ENCODE assay signal across 11 cellular contexts in the genomic region with DNA sequence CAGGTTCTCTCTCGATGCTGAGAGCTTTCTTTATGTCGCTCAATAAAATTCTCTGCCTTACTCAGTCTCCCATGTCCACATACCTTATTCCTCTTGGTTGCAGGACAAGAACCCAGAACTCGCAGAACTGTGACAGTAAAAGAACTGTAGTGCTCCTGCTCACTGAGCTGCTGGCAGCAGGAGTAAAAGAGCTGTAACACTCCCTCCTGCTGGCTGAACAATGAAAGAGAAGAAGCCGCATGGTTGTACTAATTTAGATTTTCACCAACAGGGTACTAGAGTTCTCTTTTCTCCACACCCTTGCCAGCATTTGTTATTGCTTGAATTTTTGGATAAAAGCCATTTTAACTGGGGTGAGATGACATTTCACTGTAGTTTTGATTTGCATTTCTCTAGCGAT.
DNase-seq lines count a peak whose midpoint lies in the region; ATAC-seq and TF ChIP-seq lines count a peak whose summit lies in the region.
"Had no signal": no experiment of that assay in that cellular context is flagged by ENCODE, and none has a peak within 500 bp of the region (broad histone marks: within the 10 kb centered on the region; RNA-seq: fewer than 3 reads in every experiment).

No MANE protein-coding gene starts in this region.

- DNase-seq in A673 (ENCODE audit: low spot score) = peak; percentile 50
- DNase-seq in Panc1 (ENCODE audit: low read depth, low spot score) = no peak
- DNase-seq in fibroblast of villous mesenchyme (ENCODE audit: low read depth) = peak; percentile 59
- DNase-seq in stimulated activated naive CD8-positive, alpha-beta T cell treated with anti-CD3 and anti-CD28 coated beads, Interleukin-15, Interleukin-2, amounts not matched to agents 100 U/mL and 50 U/mL, for 24 hours = no peak
- no peak for DNase-seq in activated T-cell treated with anti-CD3 and anti-CD28 coated beads, Interleukin-2, amount 50 U/mL, for 4 hours
- DNase-seq in stimulated activated CD4-positive, alpha-beta T cell treated with anti-CD3 and anti-CD28 coated beads, Interleukin-2, amount 100 ng/mL, for 24 hours = no peak
- DNase-seq in activated T-helper 1 cell treated with anti-CD3 and anti-CD28 coated beads, Interleukin-12 subunit alpha, Interleukin-12 subunit beta, Interleukin-2, Interleukin-4 antibody, amounts not matched to agents 30 ng/mL and 10 ng/mL and 1 ng/mL, durations not matched to agents 14 hours and 24 hours and 36 hours (ENCODE audit: low spot score) = no peak
- DNase-seq: psoas muscle had no signal

- peak; percentile 56 for TF ChIP-seq CTCF in A673 (conservative IDR thresholded peaks at IDR 0.05; ENCODE audit: low read depth, low read length)
- peak; percentile 18 for TF ChIP-seq CTCF in Panc1 (IDR thresholded peaks at IDR 0.05)
- peak; percentile 72 for TF ChIP-seq CTCF in fibroblast of villous mesenchyme (IDR thresholded peaks at IDR 0.05; ENCODE audit: insufficient read depth, low read depth, low read length)

- no peaks in the 10 kb centered on the region for H3K36me3 Mint-ChIP-seq in activated T-cell treated with anti-CD3 and anti-CD28 coated beads, Interleukin-2, amount 50 U/mL, for 4 hours (ENCODE audit: insufficient read depth)
- no peaks in the 10 kb centered on the region for H3K36me3 Mint-ChIP-seq in activated T-helper 1 cell treated with anti-CD3 and anti-CD28 coated beads, Interleukin-12 subunit alpha, Interleukin-12 subunit beta, Interleukin-2, Interleukin-4 antibody, amounts not matched to agents 30 ng/mL and 10 ng/mL and 1 ng/mL, durations not matched to agents 14 hours and 24 hours and 36 hours (ENCODE audit: low read depth)

- no peaks in the 10 kb centered on the region for H3K4me1 ChIP-seq in A673 (ENCODE audit: insufficient read depth, low read length, poor library complexity, severe bottlenecking)
- H3K4me1 ChIP-seq in Panc1 (ENCODE audit: control insufficient read depth, insufficient read depth, low read length) = no peaks in the 10 kb centered on the region
- H3K4me1 ChIP-seq: psoas muscle had no signal

- BruUV-seq in A673 (replicated peaks; lab: Mats Ljungman, UMichigan) (no TSS peak), Panc1 (replicated peaks; lab: Mats Ljungman, UMichigan) (no TSS peak)

- no peak overlapping the region for H3K27ac Mint-ChIP-seq in activated T-helper 1 cell treated with anti-CD3 and anti-CD28 coated beads, Interleukin-12 subunit alpha, Interleukin-12 subunit beta, Interleukin-2, Interleukin-4 antibody, amounts not matched to agents 30 ng/mL and 10 ng/mL and 1 ng/mL, durations not matched to agents 14 hours and 24 hours and 36 hours
- H3K27ac Mint-ChIP-seq: activated T-helper 2 cell treated with anti-CD3 and anti-CD28 coated beads, Interferon-gamma antibody, Interleukin-2, Interleukin-4, amounts not matched to agents 10 μg/mL and 5 μg/mL and 100 μg/mL, durations not matched to agents 14 hours and 24 hours and 36 hours; stimulated activated naive CD8-positive, alpha-beta T cell treated with anti-CD3 and anti-CD28 coated beads, Interleukin-15, Interleukin-2, amounts not matched to agents 100 ng/mL and 50 ng/mL, for 24 hours had no signal

- H3K36me3 ChIP-seq in A673 (ENCODE audit: insufficient read depth, low read length, poor library complexity, severe bottlenecking) (no peaks in the 10 kb centered on the region), Panc1 (ENCODE audit: control insufficient read depth, insufficient read depth, low read length) (no peaks in the 10 kb centered on the region)

- no peaks in the 10 kb centered on the region for H3K27me3 Mint-ChIP-seq in activated T-cell treated with anti-CD3 and anti-CD28 coated beads, Interleukin-2, amount 50 U/mL, for 4 hours (ENCODE audit: low read depth)
- no peaks in the 10 kb centered on the region for H3K27me3 Mint-ChIP-seq in activated T-helper 1 cell treated with anti-CD3 and anti-CD28 coated beads, Interleukin-12 subunit alpha, Interleukin-12 subunit beta, Interleukin-2, Interleukin-4 antibody, amounts not matched to agents 30 ng/mL and 10 ng/mL and 1 ng/mL, durations not matched to agents 14 hours and 24 hours and 36 hours (ENCODE audit: insufficient read depth)
- H3K27me3 Mint-ChIP-seq: stimulated activated naive CD8-positive, alpha-beta T cell treated with anti-CD3 and anti-CD28 coated beads, Interleukin-15, Interleukin-2, amounts not matched to agents 100 ng/mL and 50 ng/mL, for 24 hours had no signal

- H3K27ac ChIP-seq in A673 (ENCODE audit: low read depth, low read length, poor library complexity, severe bottlenecking) (no peak overlapping the region), Panc1 (ENCODE audit: low read length) (no peak overlapping the region)
- H3K27ac ChIP-seq: psoas muscle had no signal

- no peaks in the 10 kb centered on the region for H3K4me1 Mint-ChIP-seq in activated T-cell treated with anti-CD3 and anti-CD28 coated beads, Interleukin-2, amount 50 U/mL, for 4 hours (ENCODE audit: low read depth)
- no peaks in the 10 kb centered on the region for H3K4me1 Mint-ChIP-seq in activated T-helper 1 cell treated with anti-CD3 and anti-CD28 coated beads, Interleukin-12 subunit alpha, Interleukin-12 subunit beta, Interleukin-2, Interleukin-4 antibody, amounts not matched to agents 30 ng/mL and 10 ng/mL and 1 ng/mL, durations not matched to agents 14 hours and 24 hours and 36 hours (ENCODE audit: low read depth)

- H3K9me3 ChIP-seq in A673 (ENCODE audit: low read depth, low read length, poor library complexity, severe bottlenecking) = no peaks in the 10 kb centered on the region
- no peaks in the 10 kb centered on the region for H3K9me3 ChIP-seq in Panc1 (ENCODE audit: control insufficient read depth, insufficient read depth, low read depth, low read length)
- H3K9me3 ChIP-seq: psoas muscle had no signal

- no peak overlapping the region for H3K4me3 ChIP-seq in A673 (ENCODE audit: low read depth, low read length, poor library complexity, severe bottlenecking)
- H3K4me3 ChIP-seq in Panc1 (ENCODE audit: low read depth in 2 of 2, low read length in 2 of 2) = no peak overlapping the region
- H3K4me3 ChIP-seq in fibroblast of villous mesenchyme (ENCODE audit: low read depth, low read length) = no peak overlapping the region
- H3K4me3 ChIP-seq: psoas muscle had no signal

- H3K9me3 Mint-ChIP-seq in activated T-cell treated with anti-CD3 and anti-CD28 coated beads, Interleukin-2, amount 50 U/mL, for 4 hours = peaks cover 8% of the 10 kb centered on the region
- peaks cover 10% of the 10 kb centered on the region for H3K9me3 Mint-ChIP-seq in activated T-helper 1 cell treated with anti-CD3 and anti-CD28 coated beads, Interleukin-12 subunit alpha, Interleukin-12 subunit beta, Interleukin-2, Interleukin-4 antibody, amounts not matched to agents 30 ng/mL and 10 ng/mL and 1 ng/mL, durations not matched to agents 14 hours and 24 hours and 36 hours
- H3K9me3 Mint-ChIP-seq: stimulated activated naive CD8-positive, alpha-beta T cell treated with anti-CD3 and anti-CD28 coated beads, Interleukin-15, Interleukin-2, amounts not matched to agents 100 ng/mL and 50 ng/mL, for 24 hours had no signal

- CTCF ChIA-PET in A673 (lab: Charles Lee) (interaction anchor here (0.6 to 1.0 kb wide), 4 partner anchors 205 to 452 kb away, joined by 3 to 8 read pairs (median 5); no protein-coding TSS in a partner anchor), Panc1 (lab: Charles Lee) (no interaction called here)

- intact Hi-C loops in A673 (cut with micrococcal nuclease; ENCODE audit: unreplicated experiment) (loop anchor here (5.0 to 10.0 kb wide), 2 partner anchors 270 to 428 kb away; no protein-coding TSS in a partner anchor), Panc1 (cut with micrococcal nuclease; ENCODE audit: unreplicated experiment) (loop anchor here (10.0 kb wide), 1 partner anchor 430 kb away; no protein-coding TSS in a partner anchor)
- intact Hi-C loops in activated T-helper 1 cell treated with anti-CD3 and anti-CD28 coated beads, Interleukin-12 subunit alpha, Interleukin-12 subunit beta, Interleukin-2, Interleukin-4 antibody, amounts not matched to agents 30 ng/mL and 10 ng/mL and 1 ng/mL, durations not matched to agents 14 hours and 24 hours and 36 hours (cut with micrococcal nuclease) = no loop called here

- POLR2A ChIA-PET in A673 (lab: Charles Lee; ENCODE audit: low non-redundant PET) = no interaction called here
- POLR2A ChIA-PET in Panc1 (lab: Charles Lee) = interaction anchor here (0.7 kb wide), 1 partner anchor 74 kb away, joined by 3 read pairs; no protein-coding TSS in a partner anchor

- no peak overlapping the region for H3K4me3 Mint-ChIP-seq in activated T-cell treated with anti-CD3 and anti-CD28 coated beads, Interleukin-2, amount 50 U/mL, for 4 hours
- H3K4me3 Mint-ChIP-seq in activated T-helper 1 cell treated with anti-CD3 and anti-CD28 coated beads, Interleukin-12 subunit alpha, Interleukin-12 subunit beta, Interleukin-2, Interleukin-4 antibody, amounts not matched to agents 30 ng/mL and 10 ng/mL and 1 ng/mL, durations not matched to agents 14 hours and 24 hours and 36 hours = no peak overlapping the region
- H3K4me3 Mint-ChIP-seq: stimulated activated naive CD8-positive, alpha-beta T cell treated with anti-CD3 and anti-CD28 coated beads, Interleukin-15, Interleukin-2, amounts not matched to agents 100 ng/mL and 50 ng/mL, for 24 hours had no signal

- H3K27me3 ChIP-seq in A673 (replicated peaks; ENCODE audit: insufficient read depth, low read depth, low read length, poor library complexity) = no peaks in the 10 kb centered on the region
- H3K27me3 ChIP-seq in Panc1 (ENCODE audit: control insufficient read depth, insufficient read depth, low read length) = no peaks in the 10 kb centered on the region

- in situ Hi-C loops in Panc1 (cut with HindIII; ENCODE audit: low pct_unique_long_range_greater_than_20kb, low sequenced_read_pairs) = no loop called here

- ATAC-seq in GM18867 (IDR thresholded peaks at IDR 0.05; ENCODE audit: unreplicated experiment) = peak; percentile 52
- no peak for ATAC-seq in Panc1
- no peak for ATAC-seq in stimulated activated naive CD8-positive, alpha-beta T cell treated with anti-CD3 and anti-CD28 coated beads, Interleukin-15, Interleukin-2, amounts not matched to agents 100 U/mL and 50 U/mL, for 24 hours
- ATAC-seq in activated T-cell treated with anti-CD3 and anti-CD28 coated beads, Interleukin-2, amount 50 U/mL, for 4 hours = no peak
- ATAC-seq: psoas muscle had no signal

Comparison
In these comparisons a context has a peak if more than half of its experiments do, and no peak if none do; other contexts are left out.
1. DNase-seq: peak in A673 (single experiment) and fibroblast of villous mesenchyme (single experiment); none in Panc1 (single experiment), stimulated activated naive CD8-positive, alpha-beta T cell treated with anti-CD3 and anti-CD28 coated beads, Interleukin-15, Interleukin-2, amounts not matched to agents 100 U/mL and 50 U/mL, for 24 hours (single experiment), activated T-cell treated with anti-CD3 and anti-CD28 coated beads, Interleukin-2, amount 50 U/mL, for 4 hours (single experiment), stimulated activated CD4-positive, alpha-beta T cell treated with anti-CD3 and anti-CD28 coated beads, Interleukin-2, amount 100 ng/mL, for 24 hours (0 of 2) and activated T-helper 1 cell treated with anti-CD3 and anti-CD28 coated beads, Interleukin-12 subunit alpha, Interleukin-12 subunit beta, Interleukin-2, Interleukin-4 antibody, amounts not matched to agents 30 ng/mL and 10 ng/mL and 1 ng/mL, durations not matched to agents 14 hours and 24 hours and 36 hours (single experiment).
2. CTCF ChIP-seq: peak in every context shown above with its lines; median percentile 72 in fibroblast of villous mesenchyme; 56 in A673; 18 in Panc1.